ENCODE assay signal across 19 cellular contexts in genomic region chr14:23296012-23296777, GRCh38. TPM values are rescaled to one million over a fixed set of nuclear protein-coding genes. Genes with fewer than 3 reads are reported as not detected.
A peak's percentile ranks its signal among the peaks of the same experiment; 100 is the strongest.
DNase-seq lines count a peak whose midpoint lies in the region; ATAC-seq and TF ChIP-seq lines count a peak whose summit lies in the region.
"Had no signal": no experiment of that assay in that cellular context is flagged by ENCODE, and none has a peak within 500 bp of the region (broad histone marks: within the 10 kb centered on the region; RNA-seq: fewer than 3 reads in every experiment).

No MANE protein-coding gene starts in this region.

- H3K4ac ChIP-seq in mesenchymal stem cell (ENCODE audit: low read depth in 1 of 2, low read length in 2 of 2), result no peak overlapping the region

- no peak overlapping the region for H3K18ac ChIP-seq in mesenchymal stem cell (ENCODE audit: low read depth in 1 of 2, low read length in 2 of 2)

- H3K79me1 ChIP-seq in mesenchymal stem cell (replicated peaks; ENCODE audit: low read length, poor library complexity, severe bottlenecking), result peaks cover 8% of the 10 kb centered on the region

- H3K27ac ChIP-seq in right atrium auricular region, result no peak overlapping the region
- H3K27ac ChIP-seq in mesenchymal stem cell (ENCODE audit: low read length, poor library complexity, severe bottlenecking), result no peak overlapping the region
- peak overlapping the region; percentile 56 to 99 for H3K27ac ChIP-seq in testis
- no peak overlapping the region for H3K27ac ChIP-seq in smooth muscle cell (ENCODE audit: low read depth)
- H3K27ac ChIP-seq: prostate gland had no signal

- peak overlapping the region; percentile 32 for H3K9ac ChIP-seq in mesenchymal stem cell (ENCODE audit: low read length)
- H3K9ac ChIP-seq in smooth muscle cell (ENCODE audit: low read depth), result no peak overlapping the region

- TF ChIP-seq POLR2A in testis (IDR thresholded peaks at IDR 0.05), result no peak

- H3K27me3 ChIP-seq in right atrium auricular region (no peaks in the 10 kb centered on the region), mesenchymal stem cell (ENCODE audit: control insufficient read depth in 1 of 2, insufficient read depth in 1 of 2, low read length in 2 of 2) (peaks cover 5 to 6% of the 10 kb centered on the region in 2 experiments), testis (no peaks in the 10 kb centered on the region), smooth muscle cell (ENCODE audit: low read depth) (no peaks in the 10 kb centered on the region)

- no peaks in the 10 kb centered on the region for H4K20me1 ChIP-seq in smooth muscle cell (ENCODE audit: low read depth)

- H3K14ac ChIP-seq in mesenchymal stem cell (ENCODE audit: low read length in 2 of 2), result no peak overlapping the region

- H3K4me1 ChIP-seq in right atrium auricular region (peaks cover 0 to 30% of the 10 kb centered on the region in 2 donors), mesenchymal stem cell (ENCODE audit: control insufficient read depth, insufficient read depth, low read depth, low read length) (peaks cover 4% of the 10 kb centered on the region), testis (peaks cover 48% of the 10 kb centered on the region), smooth muscle cell (ENCODE audit: low read depth) (peaks cover 5% of the 10 kb centered on the region)
- H3K4me1 ChIP-seq: prostate gland had no signal

- H4K91ac ChIP-seq in mesenchymal stem cell (ENCODE audit: low read length), result no peak overlapping the region

- TF ChIP-seq CTCF in right atrium auricular region (IDR thresholded peaks at IDR 0.05) (no peak), testis (IDR thresholded peaks at IDR 0.05) (no peak), smooth muscle cell (IDR thresholded peaks at IDR 0.05; ENCODE audit: borderline replicate concordance, insufficient read depth, poor library complexity, severe bottlenecking) (no peak), GM10248 (IDR thresholded peaks at IDR 0.05; ENCODE audit: control extremely low read depth, extremely low read depth, low read depth, missing control alignments) (no peak)

- WGBS in mesenchymal stem cell, result 98% methylated on average over 7 of the region's 7 CpGs
- WGBS in testis, 2 donors, result 65 to 76% methylated on average over 7 of the region's 7 CpGs
- 96% methylated on average over 7 of the region's 7 CpGs for WGBS in smooth muscle cell (ENCODE audit: low lambda C conversion rate)

- H2BK5ac ChIP-seq in mesenchymal stem cell (ENCODE audit: low read depth, low read length, poor library complexity, severe bottlenecking), result no peak overlapping the region

- H2BK15ac ChIP-seq in mesenchymal stem cell (ENCODE audit: low read depth, poor library complexity, severe bottlenecking), result no peak overlapping the region

- H2AFZ ChIP-seq in mesenchymal stem cell (ENCODE audit: low read depth, low read length), result no peak overlapping the region
- H2AFZ ChIP-seq in smooth muscle cell (ENCODE audit: low read depth), result no peak overlapping the region

- POLR2A ChIA-PET in GM10248 (lab: Yijun Ruan, JAX), result interaction anchor here (1.9 kb wide), 1 partner anchor 10 kb away, joined by 4 read pairs; no protein-coding TSS in a partner anchor

- H4K8ac ChIP-seq in mesenchymal stem cell (ENCODE audit: low read length), result no peak overlapping the region

- no peak overlapping the region for H3K4me2 ChIP-seq in mesenchymal stem cell (ENCODE audit: low read length, poor library complexity, severe bottlenecking)
- H3K4me2 ChIP-seq in smooth muscle cell, result no peak overlapping the region

- no peak overlapping the region for H2BK120ac ChIP-seq in mesenchymal stem cell (ENCODE audit: low read depth, low read length)

- no peaks in the 10 kb centered on the region for H3K9me3 ChIP-seq in right atrium auricular region
- H3K9me3 ChIP-seq in mesenchymal stem cell (ENCODE audit: control insufficient read depth, low read length), result no peaks in the 10 kb centered on the region
- H3K9me3 ChIP-seq in testis, result no peaks in the 10 kb centered on the region
- H3K9me3 ChIP-seq in smooth muscle cell (replicated peaks; ENCODE audit: low read depth), result no peaks in the 10 kb centered on the region
- H3K9me3 ChIP-seq: prostate gland had no signal

- CTCF ChIA-PET in GM10248 (lab: Yijun Ruan, JAX), result interaction anchor here (1.0 to 16.2 kb wide), 8 partner anchors 10 to 227 kb away, joined by 4 to 136 read pairs (median 12); partner anchors contain the start of genes HOMEZ and PABPN1

- H3F3A ChIP-seq in smooth muscle cell (ENCODE audit: low read depth), result no peaks in the 10 kb centered on the region

- H3K4me3 ChIP-seq in right atrium auricular region, result no peak overlapping the region
- no peak overlapping the region for H3K4me3 ChIP-seq in mesenchymal stem cell (ENCODE audit: insufficient read depth in 1 of 2, low read depth in 1 of 2, low read length in 2 of 2)
- H3K4me3 ChIP-seq in testis, result no peak overlapping the region
- no peak overlapping the region for H3K4me3 ChIP-seq in smooth muscle cell
- H3K4me3 ChIP-seq: lung, prostate gland, skin epidermis had no signal

- peak; percentile 52 for DNase-seq in right atrium auricular region (ENCODE audit: low spot score)
- DNase-seq in Right ventricle myocardium superior, result no peak
- DNase-seq in mesenchymal stem cell, result no peak
- DNase-seq in testis, result peak; percentile 46
- DNase-seq in smooth muscle cell (lab: John Stamatoyannopoulos, UW; ENCODE audit: unreplicated experiment), result no peak
- no peak for DNase-seq in GM10248 (ENCODE audit: extremely low spot score)
- DNase-seq: activated naive CD8-positive, alpha-beta T cell treated with anti-CD3 and anti-CD28 coated beads, Interleukin-2, amount 50 U/mL, for 24 hours; C1 segment of cervical spinal cord; foreskin melanocyte; H9; hippocampal formation; islet precursor cell; NCI-H1105 treated with DMSO at 0.1 percent for 48 hours; NCI-H2107; NCI-H510A treated with DMSO at 0.1 percent for 48 hours; stimulated activated CD4-positive, alpha-beta T cell treated with anti-CD3 and anti-CD28 coated beads, Interleukin-4, amount 100 ng/mL, for 1 hour had no signal

- no peak for ATAC-seq in Right ventricle myocardium superior (ENCODE audit: poor library complexity)
- ATAC-seq: activated naive CD8-positive, alpha-beta T cell treated with anti-CD3 and anti-CD28 coated beads, Interleukin-2, amount 50 U/mL, for 24 hours had no signal

- no peaks in the 10 kb centered on the region for H3K36me3 ChIP-seq in right atrium auricular region
- H3K36me3 ChIP-seq in mesenchymal stem cell (ENCODE audit: control insufficient read depth in 1 of 2, insufficient read depth in 2 of 2, low read depth in 1 of 2, low read length in 2 of 2), result peaks cover 6 to 8% of the 10 kb centered on the region in 2 experiments
- H3K36me3 ChIP-seq in testis (ENCODE audit: low read depth, missing control alignments), result no peaks in the 10 kb centered on the region
- H3K36me3 ChIP-seq in smooth muscle cell (ENCODE audit: low read depth), result no peaks in the 10 kb centered on the region
- H3K36me3 ChIP-seq: prostate gland had no signal

- no peak overlapping the region for H3K23ac ChIP-seq in mesenchymal stem cell (ENCODE audit: low read length in 2 of 2)

- no peak overlapping the region for H2BK12ac ChIP-seq in mesenchymal stem cell (ENCODE audit: low read length in 2 of 2)

- intact Hi-C loops in Right ventricle myocardium superior (cut with DNase I) (loop anchor here (2.0 kb wide), 1 partner anchor 31 kb away; no protein-coding TSS in a partner anchor), testis (cut with DNase I; ENCODE audit: low total_unique reads) (no loop called here)

- H2AK5ac ChIP-seq in mesenchymal stem cell (ENCODE audit: low read length, severe bottlenecking), result no peak overlapping the region

- H3K79me2 ChIP-seq in smooth muscle cell (ENCODE audit: low read depth), result no peaks in the 10 kb centered on the region

RNA-seq across cellular contexts. Expression of gene PPP1R3E, which starts 6.5 kb away (rescaled TPM):
- total RNA-seq in right atrium auricular region (1 to 10 TPM; 2.7 to 3.9 TPM), Right ventricle myocardium superior (6.7 TPM), testis (10 to 100 TPM; 30.4 to 43.5 TPM), smooth muscle cell (1.7 and 2.0 TPM in 2 replicates)
- polyA plus RNA-seq in mesenchymal stem cell (2013, experiment 1 of 2), result 3.5 TPM
- polyA plus RNA-seq in mesenchymal stem cell (2013, experiment 2 of 2), result 3.8 TPM
- polyA plus RNA-seq in testis (ENCODE audit: insufficient read depth, low read depth, low replicate concordance) (39.2 TPM), smooth muscle cell (0.71 and 1.5 TPM in 2 replicates)

RNA-seq across cellular contexts. Expression of gene HOMEZ, which starts 10.3 kb away (rescaled TPM):
- total RNA-seq in right atrium auricular region, result 10 to 100 TPM in 1 of 2 donors, 1 to 10 TPM in 1; 8.5 to 10.1 TPM
- 6.5 TPM for total RNA-seq in Right ventricle myocardium superior
- 17.4 TPM for polyA plus RNA-seq in mesenchymal stem cell (2013, experiment 1 of 2)
- polyA plus RNA-seq in mesenchymal stem cell (2013, experiment 2 of 2), result 17.7 TPM
- total RNA-seq in testis, result 10 to 100 TPM; 31.7 to 37.7 TPM
- 71.6 TPM for polyA plus RNA-seq in testis (ENCODE audit: insufficient read depth, low read depth, low replicate concordance)
- total RNA-seq in smooth muscle cell, result 5.0 and 5.4 TPM in 2 replicates
- 4.9 and 5.1 TPM in 2 replicates for polyA plus RNA-seq in smooth muscle cell

RNA-seq across cellular contexts. Expression of gene BCL2L2, which starts 10.4 kb away (rescaled TPM):
- total RNA-seq in right atrium auricular region (10 to 100 TPM; 26.8 to 36.3 TPM), Right ventricle myocardium superior (37.3 TPM), testis (10 to 100 TPM; 78.0 to 85.1 TPM), smooth muscle cell (11.7 and 13.2 TPM in 2 replicates)
- 18.6 TPM for polyA plus RNA-seq in mesenchymal stem cell (2013, experiment 1 of 2)
- 18.9 TPM for polyA plus RNA-seq in mesenchymal stem cell (2013, experiment 2 of 2)
- polyA plus RNA-seq in testis (ENCODE audit: insufficient read depth, low read depth, low replicate concordance) (46.8 TPM), smooth muscle cell (1.6 and 2.0 TPM in 2 replicates)

RNA-seq across cellular contexts. Expression of gene PABPN1, which starts 25.1 kb away (rescaled TPM):
- total RNA-seq in right atrium auricular region (10 to 100 TPM; 26.0 to 36.1 TPM), Right ventricle myocardium superior (67.7 TPM), testis (100 to 1,000 TPM; 194 TPM), smooth muscle cell (48.3 and 52.3 TPM in 2 replicates)
- polyA plus RNA-seq in mesenchymal stem cell (2013, experiment 1 of 2), result 111 TPM
- polyA plus RNA-seq in mesenchymal stem cell (2013, experiment 2 of 2), result 101 TPM
- polyA plus RNA-seq in testis (ENCODE audit: insufficient read depth, low read depth, low replicate concordance) (222 TPM), smooth muscle cell (139 and 156 TPM in 2 replicates)

RNA-seq across cellular contexts. Expression of gene SLC22A17, which starts 56.5 kb away (rescaled TPM):
- total RNA-seq in right atrium auricular region (10 to 100 TPM; 29.4 to 47.0 TPM), Right ventricle myocardium superior (10.3 TPM), testis (10 to 100 TPM; 56.6 to 93.8 TPM), smooth muscle cell (70.3 and 81.0 TPM in 2 replicates)
- polyA plus RNA-seq in mesenchymal stem cell (2013, experiment 1 of 2), result 36.3 TPM
- 34.3 TPM for polyA plus RNA-seq in mesenchymal stem cell (2013, experiment 2 of 2)
- polyA plus RNA-seq in testis (ENCODE audit: insufficient read depth, low read depth, low replicate concordance) (37.3 TPM), smooth muscle cell (127 and 134 TPM in 2 replicates)

Comparison
In these comparisons a context has a peak if more than half of its experiments do, and no peak if none do; other contexts are left out.
1. DNase-seq: peak in right atrium auricular region (single experiment) and testis (single experiment); none in Right ventricle myocardium superior (single experiment), mesenchymal stem cell (single experiment), smooth muscle cell (single experiment) and GM10248 (single experiment).
2. H3K27ac ChIP-seq: peak in testis (2 of 2); none in right atrium auricular region (0 of 2), mesenchymal stem cell (single experiment) and smooth muscle cell (single experiment).